ENCODE assay signal across 16 cellular contexts in the genomic region with DNA sequence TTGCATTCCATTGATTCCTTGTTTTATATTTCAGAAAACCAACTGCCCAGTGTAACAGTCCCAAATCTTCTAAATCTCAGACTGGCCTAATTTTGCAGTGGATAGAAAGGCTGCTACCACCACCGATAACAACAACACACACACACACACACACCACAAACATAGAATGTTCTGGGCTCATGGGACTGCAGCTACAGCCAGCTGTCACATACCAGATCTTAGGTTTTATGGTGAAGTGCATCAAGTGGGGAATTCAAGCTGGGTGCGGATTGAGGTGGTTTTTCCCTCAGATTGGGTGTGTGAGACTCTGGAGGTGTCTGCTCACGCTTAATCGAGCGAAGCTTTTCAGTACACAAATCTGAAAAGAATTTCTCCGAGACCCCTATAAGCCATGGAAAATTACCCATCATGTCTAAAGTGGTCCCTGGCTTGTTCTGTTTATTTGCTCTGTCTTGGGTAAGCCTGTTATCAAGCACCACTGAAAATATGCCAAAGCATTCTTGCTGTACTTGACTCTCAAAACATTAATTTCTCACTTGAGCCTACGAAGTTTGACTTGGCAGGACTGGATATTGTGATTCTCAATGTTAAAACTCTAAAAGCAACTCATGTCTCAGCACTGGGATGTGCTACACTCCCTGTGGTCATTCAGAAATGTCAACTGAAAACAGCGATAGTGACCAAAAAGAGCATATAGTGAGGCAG.
DNase-seq lines count a peak whose midpoint lies in the region; ATAC-seq and TF ChIP-seq lines count a peak whose summit lies in the region.
"Had no signal": no experiment of that assay in that cellular context is flagged by ENCODE, and none has a peak within 500 bp of the region (broad histone marks: within the 10 kb centered on the region; RNA-seq: fewer than 3 reads in every experiment).

No MANE protein-coding gene starts in this region.

- H3K27me3 Mint-ChIP-seq in mesothelial cell of epicardium (ENCODE audit: low read depth), result no peaks in the 10 kb centered on the region

- no peaks in the 10 kb centered on the region for H3K36me3 Mint-ChIP-seq in mesothelial cell of epicardium
- H3K36me3 Mint-ChIP-seq: stimulated activated memory B cell treated with anti-CD40 and anti-IgM and Interleukin-4, amounts not matched to agents 10 μg/mL and 1 μg/mL and 100 μg/mL, for 72 hours had no signal

- peaks cover 11% of the 10 kb centered on the region for H3K9me3 Mint-ChIP-seq in mesothelial cell of epicardium
- H3K9me3 Mint-ChIP-seq: stimulated activated memory B cell treated with anti-CD40 and anti-IgM and Interleukin-4, amounts not matched to agents 10 μg/mL and 1 μg/mL and 100 μg/mL, for 72 hours had no signal

- no peaks in the 10 kb centered on the region for H4K20me1 ChIP-seq in PC-3 (ENCODE audit: low read length)

- H3K9ac ChIP-seq in PC-3 (ENCODE audit: low read length), result no peak overlapping the region

- H3K4me2 ChIP-seq in PC-3 (ENCODE audit: low read length), result no peak overlapping the region

- H3K9me3 ChIP-seq in SJCRH30 (replicated peaks) (peaks cover 7% of the 10 kb centered on the region; the same call in 1 of the 2 replicates), thyroid gland (no peaks in the 10 kb centered on the region), PC-3 (ENCODE audit: low read length) (no peaks in the 10 kb centered on the region)
- H3K9me3 ChIP-seq: gastrocnemius medialis, SJSA1 had no signal

- intact Hi-C loops in thyroid gland (cut with DNase I) (loop anchor here (10.0 kb wide), 1 partner anchor 79 kb away; no protein-coding TSS in a partner anchor), PC-3 (cut with micrococcal nuclease) (no loop called here)

- no peaks in the 10 kb centered on the region for H3K9me2 ChIP-seq in PC-3 (replicated peaks; ENCODE audit: low read length)

- H3F3A ChIP-seq in PC-3 (ENCODE audit: low read length, unreplicated experiment), result no peaks in the 10 kb centered on the region

- H3K4me1 Mint-ChIP-seq in mesothelial cell of epicardium, result peaks cover 39% of the 10 kb centered on the region
- H3K4me1 Mint-ChIP-seq: activated CD4-positive, alpha-beta T cell treated with anti-CD3 and anti-CD28 coated beads for 36 hours; stimulated activated memory B cell treated with anti-CD40 and anti-IgM and Interleukin-4, amounts not matched to agents 10 μg/mL and 1 μg/mL and 100 μg/mL, for 72 hours had no signal

- H3K79me2 ChIP-seq in PC-3 (ENCODE audit: low read length), result no peaks in the 10 kb centered on the region

- POLR2A ChIA-PET in PC-3 (lab: Charles Lee; ENCODE audit: unreplicated experiment), result no interaction called here

- H3K4me3 Mint-ChIP-seq in mesothelial cell of epicardium, result no peak overlapping the region
- H3K4me3 Mint-ChIP-seq: activated CD4-positive, alpha-beta T cell treated with anti-CD3 and anti-CD28 coated beads for 36 hours; stimulated activated memory B cell treated with anti-CD40 and anti-IgM and Interleukin-4, amounts not matched to agents 10 μg/mL and 1 μg/mL and 100 μg/mL, for 72 hours had no signal

- BruUV-seq in PC-3 (replicated peaks; lab: Mats Ljungman, UMichigan), result no TSS peak

- peak; percentile 27 to 50 for DNase-seq in SJCRH30
- no peak for DNase-seq in coronary artery (ENCODE audit: low spot score)
- no peak for DNase-seq in mesothelial cell of epicardium (ENCODE audit: low spot score in 2 of 2, unreplicated experiment in 2 of 2)
- peak; percentile 76 to 79 for DNase-seq in thyroid gland
- no peak for DNase-seq in NCI-H526 (lab: John Stamatoyannopoulos, UW)
- no peak for DNase-seq in NCI-H1930 (lab: John Stamatoyannopoulos, UW)
- DNase-seq in PC-3, result no peak
- DNase-seq: activated CD4-positive, alpha-beta T cell treated with anti-CD3 and anti-CD28 coated beads for 36 hours; activated CD8-positive, alpha-beta memory T cell treated with anti-CD3 and anti-CD28 coated beads, Interleukin-2, amount 50 U/mL, for 4 hours; activated naive CD4-positive, alpha-beta T cell treated with Interleukin-2 at 50 U/mL for 16 hours; AML-193; gastrocnemius medialis; T1000 had no signal

- ATAC-seq in HG03565 (IDR thresholded peaks at IDR 0.05; ENCODE audit: unreplicated experiment), result no peak
- no peak for ATAC-seq in PC-3
- ATAC-seq: activated CD4-positive, alpha-beta T cell treated with anti-CD3 and anti-CD28 coated beads for 36 hours; gastrocnemius medialis; stimulated activated memory B cell treated with anti-CD40 and anti-IgM and Interleukin-4, amounts not matched to agents 10 μg/mL and 1 μg/mL and 100 μg/mL, for 72 hours had no signal

- peak overlapping the region; percentile 45 for H3K27ac Mint-ChIP-seq in mesothelial cell of epicardium
- H3K27ac Mint-ChIP-seq: activated CD4-positive, alpha-beta T cell treated with anti-CD3 and anti-CD28 coated beads for 36 hours; stimulated activated memory B cell treated with anti-CD40 and anti-IgM and Interleukin-4, amounts not matched to agents 10 μg/mL and 1 μg/mL and 100 μg/mL, for 72 hours had no signal

- H3K4me3 ChIP-seq in SJCRH30, result no peak overlapping the region
- H3K4me3 ChIP-seq in coronary artery, result no peak overlapping the region
- H3K4me3 ChIP-seq in thyroid gland (replicated peaks in 1 of 3), result no peak overlapping the region
- no peak overlapping the region for H3K4me3 ChIP-seq in PC-3 (ENCODE audit: low read length)
- H3K4me3 ChIP-seq: gastrocnemius medialis, SJSA1 had no signal

- WGBS in thyroid gland, 2 donors, result 29 to 31% methylated on average over 8 of the region's 8 CpGs

- TF ChIP-seq CTCF in coronary artery (IDR thresholded peaks at IDR 0.05) (no peak), mesothelial cell of epicardium (IDR thresholded peaks at IDR 0.05; ENCODE audit: unreplicated experiment) (no peak), thyroid gland (IDR thresholded peaks at IDR 0.05) (peak in 1 of 6 experiments; percentile 25), PC-3 (conservative IDR thresholded peaks at IDR 0.05; ENCODE audit: low read depth, low read length) (no peak)

- CTCF ChIA-PET in PC-3 (lab: Charles Lee), result no interaction called here

- no peaks in the 10 kb centered on the region for H3K36me3 ChIP-seq in SJCRH30
- H3K36me3 ChIP-seq in thyroid gland, result no peaks in the 10 kb centered on the region
- H3K36me3 ChIP-seq in PC-3 (ENCODE audit: low read depth, low read length), result no peaks in the 10 kb centered on the region
- H3K36me3 ChIP-seq: gastrocnemius medialis, SJSA1 had no signal

- no peak overlapping the region for H2AFZ ChIP-seq in PC-3 (ENCODE audit: low read length)

- H3K27me3 ChIP-seq in SJCRH30 (no peaks in the 10 kb centered on the region), thyroid gland (no peaks in the 10 kb centered on the region), PC-3 (ENCODE audit: low read length) (no peaks in the 10 kb centered on the region)
- H3K27me3 ChIP-seq: gastrocnemius medialis, SJSA1 had no signal

- peak in 1 of 2 donors; percentile 46 for TF ChIP-seq POLR2A in thyroid gland (IDR thresholded peaks at IDR 0.05)

- H3K27ac ChIP-seq in SJCRH30 (peak overlapping the region; percentile 30), coronary artery (peak overlapping the region; percentile 20 to 77), thyroid gland (peak overlapping the region; percentile 94 to 99 (median 94)), PC-3 (ENCODE audit: low read length) (no peak overlapping the region)
- H3K27ac ChIP-seq: gastrocnemius medialis, SJSA1 had no signal

- peaks cover 24% of the 10 kb centered on the region for H3K4me1 ChIP-seq in SJCRH30
- peaks cover 58 to 71% of the 10 kb centered on the region in 2 donors for H3K4me1 ChIP-seq in thyroid gland
- no peaks in the 10 kb centered on the region for H3K4me1 ChIP-seq in PC-3 (ENCODE audit: insufficient read depth, low read length)

Comparison
In these comparisons a context has a peak if more than half of its experiments do, and no peak if none do; other contexts are left out.
1. DNase-seq: peak in SJCRH30 (2 of 2) and thyroid gland (2 of 2); none in coronary artery (single experiment), mesothelial cell of epicardium (0 of 2), NCI-H526 (0 of 2), NCI-H1930 (0 of 2) and PC-3 (single experiment).